In genomic region chr11:9314291-9315077, GRCh38 we compare ENCODE assay signal across 1 cellular context.
TF ChIP-seq lines count a peak whose summit lies in the region.

TMEM41B (minus strand) TSS chr11:9314593; CDS start chr11:9314441, 152 bp downstream.

TF ChIP-seq in WTC11, 78 proteins besides CTCF, POLR2A, EP300 and RAD21 (continued from another document):
- TF ChIP-seq E2F4 (CRISPR knock-in tag; IDR thresholded peaks at IDR 0.05; ENCODE audit: borderline replicate concordance, low read depth) (0 out of 2 replicates have a peak, but pooled peaks have one; percentile 69), ZBTB21 (CRISPR knock-in tag; IDR thresholded peaks at IDR 0.05; ENCODE audit: borderline replicate concordance) (0 out of 2 replicates have a peak, but pooled peaks have one; percentile 67), ZNF532 (CRISPR knock-in tag; IDR thresholded peaks at IDR 0.05; ENCODE audit: borderline replicate concordance) (no peak), CREM (CRISPR knock-in tag; IDR thresholded peaks at IDR 0.05) (peak; percentile 73; the same call in 1 of the 2 replicates), FOXP4 (CRISPR knock-in tag; IDR thresholded peaks at IDR 0.05) (peak; percentile 83), FOXP1 (CRISPR knock-in tag; IDR thresholded peaks at IDR 0.05; ENCODE audit: borderline replicate concordance) (peak; percentile 78; the same call in 1 of the 2 replicates), NFATC4 (CRISPR knock-in tag; IDR thresholded peaks at IDR 0.05) (no peak), FOXJ3 (CRISPR knock-in tag; IDR thresholded peaks at IDR 0.05; ENCODE audit: borderline replicate concordance) (no peak), SP1 (CRISPR knock-in tag; conservative IDR thresholded peaks at IDR 0.05) (peak; percentile 97), ETV6 (CRISPR knock-in tag; IDR thresholded peaks at IDR 0.05) (peak; percentile 74), NFYB (CRISPR knock-in tag; conservative IDR thresholded peaks at IDR 0.05; ENCODE audit: low read depth) (no peak)
- TF ChIP-seq, protein P1, sequence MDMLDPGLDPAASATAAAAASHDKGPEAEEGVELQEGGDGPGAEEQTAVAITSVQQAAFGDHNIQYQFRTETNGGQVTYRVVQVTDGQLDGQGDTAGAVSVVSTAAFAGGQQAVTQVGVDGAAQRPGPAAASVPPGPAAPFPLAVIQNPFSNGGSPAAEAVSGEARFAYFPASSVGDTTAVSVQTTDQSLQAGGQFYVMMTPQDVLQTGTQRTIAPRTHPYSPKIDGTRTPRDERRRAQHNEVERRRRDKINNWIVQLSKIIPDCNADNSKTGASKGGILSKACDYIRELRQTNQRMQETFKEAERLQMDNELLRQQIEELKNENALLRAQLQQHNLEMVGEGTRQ (CRISPR knock-in tag; IDR thresholded peaks at IDR 0.05) = 0 out of 2 replicates have a peak, but pooled peaks have one; percentile 44
- TF ChIP-seq, protein P2, sequence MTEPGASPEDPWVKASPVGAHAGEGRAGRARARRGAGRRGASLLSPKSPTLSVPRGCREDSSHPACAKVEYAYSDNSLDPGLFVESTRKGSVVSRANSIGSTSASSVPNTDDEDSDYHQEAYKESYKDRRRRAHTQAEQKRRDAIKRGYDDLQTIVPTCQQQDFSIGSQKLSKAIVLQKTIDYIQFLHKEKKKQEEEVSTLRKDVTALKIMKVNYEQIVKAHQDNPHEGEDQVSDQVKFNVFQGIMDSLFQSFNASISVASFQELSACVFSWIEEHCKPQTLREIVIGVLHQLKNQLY (CRISPR knock-in tag; IDR thresholded peaks at IDR 0.05) = no peak
- TF ChIP-seq, protein P3, sequence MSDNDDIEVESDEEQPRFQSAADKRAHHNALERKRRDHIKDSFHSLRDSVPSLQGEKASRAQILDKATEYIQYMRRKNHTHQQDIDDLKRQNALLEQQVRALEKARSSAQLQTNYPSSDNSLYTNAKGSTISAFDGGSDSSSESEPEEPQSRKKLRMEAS (CRISPR knock-in tag; IDR thresholded peaks at IDR 0.05) = peak; percentile 43; the same call in 1 of the 2 replicates
TF ChIP-seq in WTC11: peak in this region for 18.
